1 cellular context compared by ENCODE assay signal in the genomic region with DNA sequence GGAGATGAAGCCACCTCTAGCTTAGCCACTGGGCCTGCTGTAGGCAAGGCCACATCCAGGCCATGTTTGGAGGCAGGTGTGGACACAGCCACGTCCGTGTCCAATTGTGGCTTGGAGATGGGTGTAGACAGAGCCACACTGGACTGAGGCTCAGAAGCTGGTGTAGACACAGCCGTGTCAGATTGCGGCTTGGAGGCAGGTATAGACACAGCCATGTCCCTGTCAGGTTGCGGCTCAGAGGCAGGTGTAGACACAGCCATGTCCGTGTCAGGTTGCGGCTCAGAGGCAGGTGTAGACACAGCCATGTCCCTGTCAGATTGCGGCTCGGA.
TF ChIP-seq lines count a peak whose summit lies in the region.

No MANE protein-coding gene starts in this region.

TF ChIP-seq in H1, 55 proteins besides CTCF, POLR2A, EP300 and RAD21:
- TF ChIP-seq SIX5 (IDR thresholded peaks at IDR 0.05; ENCODE audit: low read depth, low read length) (no peak), CBX5 (IDR thresholded peaks at IDR 0.05; ENCODE audit: low read depth, low read length) (no peak), SP4 (IDR thresholded peaks at IDR 0.05; ENCODE audit: low read length) (no peak), FOSL1 (IDR thresholded peaks at IDR 0.05; ENCODE audit: insufficient read depth, low read depth, low read length) (no peak), RXRA (IDR thresholded peaks at IDR 0.05; ENCODE audit: insufficient read depth, low read depth, low read length) (no peak), TAF1 (IDR thresholded peaks at IDR 0.05; ENCODE audit: low read depth, low read length) (no peak), PHF8 (conservative IDR thresholded peaks at IDR 0.05; ENCODE audit: low read depth, low read length) (no peak), EZH2 (IDR thresholded peaks at IDR 0.05; ENCODE audit: low read depth, low read length, severe bottlenecking) (no peak), CREB1 (IDR thresholded peaks at IDR 0.05) (no peak), CTBP2 (IDR thresholded peaks at IDR 0.05; ENCODE audit: borderline replicate concordance, insufficient read depth, insufficient read length, low read length) (no peak), YY1 (IDR thresholded peaks at IDR 0.05; ENCODE audit: low read depth, low read length) (no peak), KDM5A (IDR thresholded peaks at IDR 0.05; ENCODE audit: low read length) (no peak), HDAC2 (IDR thresholded peaks at IDR 0.05; ENCODE audit: borderline replicate concordance in 1 of 2, low read depth in 2 of 2, low read length in 2 of 2) (no peak), JUN (IDR thresholded peaks at IDR 0.05; ENCODE audit: low read depth, low read length) (no peak)
- TF ChIP-seq, protein P1, sequence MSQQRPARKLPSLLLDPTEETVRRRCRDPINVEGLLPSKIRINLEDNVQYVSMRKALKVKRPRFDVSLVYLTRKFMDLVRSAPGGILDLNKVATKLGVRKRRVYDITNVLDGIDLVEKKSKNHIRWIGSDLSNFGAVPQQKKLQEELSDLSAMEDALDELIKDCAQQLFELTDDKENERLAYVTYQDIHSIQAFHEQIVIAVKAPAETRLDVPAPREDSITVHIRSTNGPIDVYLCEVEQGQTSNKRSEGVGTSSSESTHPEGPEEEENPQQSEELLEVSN (IDR thresholded peaks at IDR 0.05), result no peak
- TF ChIP-seq, protein P2, sequence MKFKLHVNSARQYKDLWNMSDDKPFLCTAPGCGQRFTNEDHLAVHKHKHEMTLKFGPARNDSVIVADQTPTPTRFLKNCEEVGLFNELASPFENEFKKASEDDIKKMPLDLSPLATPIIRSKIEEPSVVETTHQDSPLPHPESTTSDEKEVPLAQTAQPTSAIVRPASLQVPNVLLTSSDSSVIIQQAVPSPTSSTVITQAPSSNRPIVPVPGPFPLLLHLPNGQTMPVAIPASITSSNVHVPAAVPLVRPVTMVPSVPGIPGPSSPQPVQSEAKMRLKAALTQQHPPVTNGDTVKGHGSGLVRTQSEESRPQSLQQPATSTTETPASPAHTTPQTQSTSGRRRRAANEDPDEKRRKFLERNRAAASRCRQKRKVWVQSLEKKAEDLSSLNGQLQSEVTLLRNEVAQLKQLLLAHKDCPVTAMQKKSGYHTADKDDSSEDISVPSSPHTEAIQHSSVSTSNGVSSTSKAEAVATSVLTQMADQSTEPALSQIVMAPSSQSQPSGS (IDR thresholded peaks at IDR 0.05; ENCODE audit: low read length), result no peak
